In the genomic region with DNA sequence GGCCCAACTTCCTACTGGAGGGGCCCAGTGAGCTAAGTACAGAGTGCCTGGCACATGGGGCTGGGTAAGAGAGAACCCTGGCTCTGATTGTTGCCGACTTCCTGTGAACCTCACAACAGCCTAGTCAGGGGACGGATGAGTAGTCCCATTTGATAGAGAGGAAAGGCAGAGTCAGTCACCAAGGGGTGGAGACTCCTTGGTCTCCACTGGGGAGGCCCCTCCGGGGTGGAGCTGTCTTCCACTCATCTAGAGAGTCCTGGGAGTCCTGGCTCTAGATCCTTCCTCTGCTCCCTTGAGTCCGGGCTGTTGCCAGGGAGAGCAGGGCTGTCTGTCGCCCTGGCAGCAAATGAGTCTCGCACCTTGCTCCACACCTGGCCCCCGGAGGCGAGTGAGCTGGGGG, we compare ENCODE assay signal across 11 cellular contexts. TPM values are rescaled to one million over a fixed set of nuclear protein-coding genes. Genes with fewer than 3 reads are reported as not detected.
DNase-seq lines count a peak whose midpoint lies in the region; ATAC-seq lines count a peak whose summit lies in the region.
"Had no signal": no experiment of that assay in that cellular context is flagged by ENCODE, and none has a peak within 500 bp of the region (broad histone marks: within the 10 kb centered on the region; RNA-seq: fewer than 3 reads in every experiment).

No MANE protein-coding gene starts in this region.

- no peaks in the 10 kb centered on the region for H3K79me2 ChIP-seq in mesendoderm (ENCODE audit: control insufficient read depth, insufficient read depth, low read length)

- peaks cover 70% of the 10 kb centered on the region for H3K4me1 Mint-ChIP-seq in activated naive CD8-positive, alpha-beta T cell (ENCODE audit: low read depth)

- ATAC-seq in HG02642 (IDR thresholded peaks at IDR 0.05; ENCODE audit: poor library complexity, unreplicated experiment): no peak

- H2BK5ac ChIP-seq in mesendoderm (ENCODE audit: low read length): no peak overlapping the region

- peaks cover 13% of the 10 kb centered on the region for H3K36me3 Mint-ChIP-seq in activated naive CD8-positive, alpha-beta T cell

- no peak overlapping the region for H3K4me3 ChIP-seq in mesendoderm (ENCODE audit: low read length)
- H3K4me3 ChIP-seq: colonic mucosa had no signal

- H2BK15ac ChIP-seq in mesendoderm (replicated peaks; ENCODE audit: low read depth): no peak overlapping the region

- no peak overlapping the region for H3K9ac ChIP-seq in mesendoderm (ENCODE audit: low read length)

- H4K8ac ChIP-seq in mesendoderm (ENCODE audit: low read depth, low read length): no peak overlapping the region

- no peak overlapping the region for H3K56ac ChIP-seq in mesendoderm (ENCODE audit: low read length)

- H2AK5ac ChIP-seq in mesendoderm (ENCODE audit: low read length): no peak overlapping the region

- H3K9me3 Mint-ChIP-seq in activated naive CD8-positive, alpha-beta T cell (ENCODE audit: low read depth): no peaks in the 10 kb centered on the region
- H3K9me3 Mint-ChIP-seq: type B pancreatic cell had no signal

- H3K23ac ChIP-seq in mesendoderm (ENCODE audit: low read length): no peak overlapping the region

- H3K4ac ChIP-seq in mesendoderm (ENCODE audit: low read depth, low read length): no peak overlapping the region

- no peaks in the 10 kb centered on the region for H3K27me3 Mint-ChIP-seq in activated naive CD8-positive, alpha-beta T cell
- H3K27me3 Mint-ChIP-seq: type B pancreatic cell had no signal

- H3K27me3 ChIP-seq in mesendoderm (ENCODE audit: insufficient read depth, low read length, poor library complexity): no peaks in the 10 kb centered on the region
- H3K27me3 ChIP-seq: colonic mucosa had no signal

- peaks cover 3% of the 10 kb centered on the region for H3K79me1 ChIP-seq in mesendoderm (ENCODE audit: low read length)

- H3K27ac ChIP-seq in mesendoderm (ENCODE audit: low read depth, low read length): no peak overlapping the region
- H3K27ac ChIP-seq: colonic mucosa had no signal

- peak overlapping the region; percentile 93 for H3K27ac Mint-ChIP-seq in activated naive CD8-positive, alpha-beta T cell
- H3K27ac Mint-ChIP-seq: type B pancreatic cell had no signal

- no peaks in the 10 kb centered on the region for H3K4me1 ChIP-seq in mesendoderm (ENCODE audit: control insufficient read depth, low read depth, low read length)

- H3K36me3 ChIP-seq in mesendoderm (ENCODE audit: control insufficient read depth, insufficient read depth, low read length): peaks cover 1% of the 10 kb centered on the region

- no peak overlapping the region for H3K18ac ChIP-seq in mesendoderm (ENCODE audit: low read length)

- H4K5ac ChIP-seq in mesendoderm (ENCODE audit: low read length): no peak overlapping the region

- no CpG with 5 or more reads among the region's 8 CpGs for WGBS in mesendoderm (ENCODE audit: extremely low coverage, insufficient coverage, low lambda C conversion rate)

- no peak overlapping the region for H2BK120ac ChIP-seq in mesendoderm (ENCODE audit: low read depth, low read length)

- H3K4me3 Mint-ChIP-seq in activated naive CD8-positive, alpha-beta T cell: peak overlapping the region; percentile 82
- H3K4me3 Mint-ChIP-seq: type B pancreatic cell had no signal

- no peak overlapping the region for H3K4me2 ChIP-seq in mesendoderm (ENCODE audit: low read length)

- DNase-seq in HK-2 (ENCODE audit: unreplicated experiment) (peak; percentile 49), mesendoderm (no peak), T-helper 9 cell (no peak)
- DNase-seq in activated CD4-positive, alpha-beta T cell treated with anti-CD3 and anti-CD28 coated beads for 1 hour: peak; percentile 42
- DNase-seq in stimulated activated CD4-positive, alpha-beta T cell treated with anti-CD3 and anti-CD28 coated beads, Interleukin-2, amount 100 ng/mL, for 4 hours (ENCODE audit: low read depth): peak; percentile 59
- DNase-seq: colonic mucosa, NCI-H1048, NCI-H774 had no signal

RNA-seq across cellular contexts. Expression of gene GRK6, which starts 8.0 kb away (rescaled TPM):
- polyA plus RNA-seq in mesendoderm (2013, experiment 1 of 2): 20.9 TPM
- 21.1 TPM for polyA plus RNA-seq in mesendoderm (2013, experiment 2 of 2)

RNA-seq across cellular contexts. Expression of gene PRR7, which starts 12.2 kb away (rescaled TPM):
- 2.6 TPM for polyA plus RNA-seq in mesendoderm (2013, experiment 1 of 2)
- 2.9 TPM for polyA plus RNA-seq in mesendoderm (2013, experiment 2 of 2)

RNA-seq across cellular contexts. Expression of gene F12, which starts 25.1 kb away (rescaled TPM):
- 0.24 TPM for polyA plus RNA-seq in mesendoderm (2013, experiment 1 of 2)
- 0.25 TPM for polyA plus RNA-seq in mesendoderm (2013, experiment 2 of 2)

RNA-seq across cellular contexts. Expression of gene PFN3, which starts 34.0 kb away (rescaled TPM):
- polyA plus RNA-seq in mesendoderm (2013, experiment 1 of 2): not detected
- polyA plus RNA-seq in mesendoderm (2013, experiment 2 of 2): not detected

RNA-seq across cellular contexts. Expression of gene DBN1, which starts 39.0 kb away (rescaled TPM):
- polyA plus RNA-seq in mesendoderm (2013, experiment 1 of 2): 305 TPM
- 309 TPM for polyA plus RNA-seq in mesendoderm (2013, experiment 2 of 2)

Comparison
In these comparisons a context has a peak if more than half of its experiments do, and no peak if none do; other contexts are left out.
1. DNase-seq: peak in HK-2 (single experiment), activated CD4-positive, alpha-beta T cell treated with anti-CD3 and anti-CD28 coated beads for 1 hour (single experiment) and stimulated activated CD4-positive, alpha-beta T cell treated with anti-CD3 and anti-CD28 coated beads, Interleukin-2, amount 100 ng/mL, for 4 hours (single experiment); none in mesendoderm (single experiment) and T-helper 9 cell (single experiment).